Comparison of ENCODE assay signal across 17 cellular contexts in the genomic region with DNA sequence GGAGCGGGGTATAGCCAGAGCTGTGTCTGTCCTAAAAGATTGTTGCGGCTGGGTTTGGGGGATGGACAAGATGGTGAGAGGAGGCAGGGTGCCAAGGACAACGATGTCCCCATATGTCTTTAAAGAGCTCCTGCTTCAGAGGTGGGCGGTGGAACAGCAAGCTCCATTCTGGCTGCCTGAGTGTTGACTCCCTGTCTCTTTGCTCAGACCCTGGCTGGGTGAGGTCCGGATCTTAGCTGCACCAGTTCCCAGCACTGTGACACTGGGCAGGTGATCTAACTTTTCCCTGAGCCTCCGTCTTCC. TPM values are rescaled to one million over a fixed set of nuclear protein-coding genes. Genes with fewer than 3 reads are reported as not detected.
DNase-seq lines count a peak whose midpoint lies in the region; ATAC-seq and TF ChIP-seq lines count a peak whose summit lies in the region.
"Had no signal": no experiment of that assay in that cellular context is flagged by ENCODE, and none has a peak within 500 bp of the region (broad histone marks: within the 10 kb centered on the region; RNA-seq: fewer than 3 reads in every experiment).

No MANE protein-coding gene starts in this region.

- H3K9me3 Mint-ChIP-seq in memory B cell: peaks cover 2% of the 10 kb centered on the region
- H3K9me3 Mint-ChIP-seq in stimulated activated memory B cell treated with anti-CD40 and anti-IgM and Interleukin-4, amounts not matched to agents 10 μg/mL and 1 μg/mL and 100 μg/mL, for 72 hours: peaks cover 3% of the 10 kb centered on the region
- H3K9me3 Mint-ChIP-seq: CD4-positive, alpha-beta T cell had no signal

- no peak overlapping the region for H3K4me3 Mint-ChIP-seq in memory B cell
- H3K4me3 Mint-ChIP-seq in stimulated activated memory B cell treated with anti-CD40 and anti-IgM and Interleukin-4, amounts not matched to agents 10 μg/mL and 1 μg/mL and 100 μg/mL, for 72 hours: no peak overlapping the region
- H3K4me3 Mint-ChIP-seq: CD4-positive, alpha-beta T cell; HFFc6 had no signal

- TF ChIP-seq CTCF in dorsolateral prefrontal cortex (IDR thresholded peaks at IDR 0.05 in 54 of 56, conservative IDR thresholded peaks at IDR 0.05 in 2 of 56; ENCODE audit: low read depth in 1 of 56, partially characterized antibody in 56 of 56): no peak

- DNase-seq in DMS 273 (lab: John Stamatoyannopoulos, UW; ENCODE audit: unreplicated experiment): peak; percentile 13
- no peak for DNase-seq in DMS 273 treated with DMSO at 0.1 percent for 48 hours (lab: John Stamatoyannopoulos, UW)
- DNase-seq in dorsolateral prefrontal cortex: peak in 8 of 10 donors; percentile 32 to 71 (median 52)
- DNase-seq in memory B cell (ENCODE audit: low spot score in 2 of 2): no peak
- no peak for DNase-seq in NCI-H2029 treated with DMSO at 0.1 percent for 48 hours (lab: John Stamatoyannopoulos, UW)
- no peak for DNase-seq in SKM-1 treated with dmso at 0.1 percent for 144 hours (lab: John Stamatoyannopoulos, UW; ENCODE audit: unreplicated experiment)
- no peak for DNase-seq in 8988T
- DNase-seq: AML-193; Calu3; CD4-positive, alpha-beta T cell; DND-41; GDM1; HCEC 1CT; HFFc6 had no signal

- peaks cover 28% of the 10 kb centered on the region for H3K4me1 Mint-ChIP-seq in memory B cell
- peaks cover 37% of the 10 kb centered on the region for H3K4me1 Mint-ChIP-seq in stimulated activated memory B cell treated with anti-CD40 and anti-IgM and Interleukin-4, amounts not matched to agents 10 μg/mL and 1 μg/mL and 100 μg/mL, for 72 hours

- H3K36me3 Mint-ChIP-seq in memory B cell: peaks cover 2% of the 10 kb centered on the region
- no peaks in the 10 kb centered on the region for H3K36me3 Mint-ChIP-seq in stimulated activated memory B cell treated with anti-CD40 and anti-IgM and Interleukin-4, amounts not matched to agents 10 μg/mL and 1 μg/mL and 100 μg/mL, for 72 hours

- peak overlapping the region; percentile 91 for H3K27ac Mint-ChIP-seq in memory B cell
- H3K27ac Mint-ChIP-seq in stimulated activated memory B cell treated with anti-CD40 and anti-IgM and Interleukin-4, amounts not matched to agents 10 μg/mL and 1 μg/mL and 100 μg/mL, for 72 hours: peak overlapping the region; percentile 77
- H3K27ac Mint-ChIP-seq: CD4-positive, alpha-beta T cell; HFFc6 had no signal

- no peaks in the 10 kb centered on the region for H3K27me3 Mint-ChIP-seq in memory B cell
- H3K27me3 Mint-ChIP-seq in stimulated activated memory B cell treated with anti-CD40 and anti-IgM and Interleukin-4, amounts not matched to agents 10 μg/mL and 1 μg/mL and 100 μg/mL, for 72 hours: no peaks in the 10 kb centered on the region

- no peak overlapping the region for H3K4me3 ChIP-seq in dorsolateral prefrontal cortex

- intact Hi-C loops in dorsolateral prefrontal cortex (cut with DNase I): no loop called here

- H3K27ac ChIP-seq in dorsolateral prefrontal cortex: peak overlapping the region in 20 of 59 donors; percentile 14 to 69 (median 48)
- H3K27ac ChIP-seq: 22Rv1, HL-60 had no signal

- no peak for ATAC-seq in memory B cell (ENCODE audit: low read depth)
- no peak for ATAC-seq in stimulated activated memory B cell treated with anti-CD40 and anti-IgM and Interleukin-4, amounts not matched to agents 10 μg/mL and 1 μg/mL and 100 μg/mL, for 72 hours

- H3K27me3 ChIP-seq in dorsolateral prefrontal cortex: peaks cover 0 to 6% (median 0%) of the 10 kb centered on the region in 45 donors

RNA-seq across cellular contexts. Expression of gene WSCD2, which starts 8.3 kb away (rescaled TPM):
- total RNA-seq in dorsolateral prefrontal cortex: 10 to 100 TPM; 15.4 to 68.3 (median 43.9) TPM
- total RNA-seq: Calu3; CD4-positive, alpha-beta T cell; HFFc6 had no signal

Comparison
In these comparisons a context has a peak if more than half of its experiments do, and no peak if none do; other contexts are left out.
1. DNase-seq: peak in DMS 273 (single experiment) and dorsolateral prefrontal cortex (8 of 10); none in DMS 273 treated with DMSO at 0.1 percent for 48 hours (single experiment), memory B cell (0 of 2), NCI-H2029 treated with DMSO at 0.1 percent for 48 hours (single experiment), SKM-1 treated with dmso at 0.1 percent for 144 hours (single experiment) and 8988T (single experiment).